Comparison of ENCODE assay signal across 9 cellular contexts in genomic region chr2:156380117-156380645, GRCh38. TPM values are rescaled to one million over a fixed set of nuclear protein-coding genes. Genes with fewer than 3 reads are reported as not detected.
DNase-seq lines count a peak whose midpoint lies in the region; ATAC-seq, FAIRE-seq and TF ChIP-seq lines count a peak whose summit lies in the region.
"Had no signal": no experiment of that assay in that cellular context is flagged by ENCODE, and none has a peak within 500 bp of the region (broad histone marks: within the 10 kb centered on the region; RNA-seq: fewer than 3 reads in every experiment).

No MANE protein-coding gene starts in this region.

- no peak overlapping the region for H3K4ac ChIP-seq in H1 (replicated peaks; ENCODE audit: insufficient read length, low read depth, low read length)

- no peak overlapping the region for H3K27ac ChIP-seq in H1 (ENCODE audit: low read depth, low read length)

- H2BK120ac ChIP-seq in H1 (replicated peaks; ENCODE audit: low read depth, low read length) = no peak overlapping the region

- H3K4me2 ChIP-seq in H1 (ENCODE audit: insufficient read depth in 1 of 2, low read depth in 2 of 2, low read length in 2 of 2) = no peak overlapping the region

- H4K5ac ChIP-seq in H1 (ENCODE audit: insufficient read length, low read depth, low read length) = no peak overlapping the region

- H3K14ac ChIP-seq in H1 (ENCODE audit: insufficient read length) = no peak overlapping the region

- no peak overlapping the region for H2AK5ac ChIP-seq in H1 (ENCODE audit: low read depth, low read length)

- H3K23me2 ChIP-seq in H1 (ENCODE audit: low read depth, low read length) = no peaks in the 10 kb centered on the region

- no peak for TF ChIP-seq CTCF in H1 (IDR thresholded peaks at IDR 0.05; ENCODE audit: control extremely low read depth in 1 of 3, insufficient read depth in 1 of 3, low read depth in 1 of 3, low read length in 3 of 3)

- H3K56ac ChIP-seq in H1 (replicated peaks; ENCODE audit: insufficient read length, low read depth, low read length) = no peak overlapping the region

- H3K27me3 ChIP-seq in H1 (replicated peaks in 1 of 4; ENCODE audit: control insufficient read depth in 3 of 4, extremely low read depth in 1 of 4, insufficient read depth in 3 of 4, low read length in 3 of 4) = no peaks in the 10 kb centered on the region

- no peak for TF ChIP-seq POLR2A in H1 (IDR thresholded peaks at IDR 0.05; ENCODE audit: control extremely low read depth in 1 of 2, low read depth in 2 of 2, low read length in 2 of 2)

- no peak overlapping the region for H3K23ac ChIP-seq in H1 (ENCODE audit: insufficient read length)

- no peak overlapping the region for H2BK12ac ChIP-seq in H1 (ENCODE audit: low read depth, low read length)

- peak overlapping the region; percentile 72; the same call in 1 of the 2 replicates for H2BK15ac ChIP-seq in H1 (ENCODE audit: low read length)

- H3K18ac ChIP-seq in H1 (ENCODE audit: extremely low read depth, low read length) = no peak overlapping the region

- no peak for TF ChIP-seq EP300 in H1 (IDR thresholded peaks at IDR 0.05; ENCODE audit: borderline replicate concordance in 1 of 2, low read depth in 2 of 2, low read length in 2 of 2)

- no peak for FAIRE-seq in H1 (lab: Jason Lieb, UNC)
- FAIRE-seq: bronchial epithelial cell had no signal

- peaks cover 4 to 7% of the 10 kb centered on the region in 2 experiments; a peak in 2 of 4 replicates for H3K9me3 ChIP-seq in H1 (ENCODE audit: insufficient read depth in 2 of 2, low read depth in 1 of 2, low read length in 1 of 2)

- H2AFZ ChIP-seq in H1 (ENCODE audit: low read length) = no peak overlapping the region

- TF ChIP-seq RAD21 in H1 (IDR thresholded peaks at IDR 0.05 in 1 of 2, conservative IDR thresholded peaks at IDR 0.05 in 1 of 2; ENCODE audit: low read depth in 2 of 2, low read length in 2 of 2) = no peak

- H3K79me2 ChIP-seq in H1 (ENCODE audit: control insufficient read depth in 1 of 2, insufficient read depth in 2 of 2, low read length in 2 of 2) = no peaks in the 10 kb centered on the region

- H2BK5ac ChIP-seq in H1 (ENCODE audit: low read depth, low read length) = no peak overlapping the region

- POLR2A ChIA-PET in H1 (lab: Charles Lee; ENCODE audit: partially characterized antibody) = no interaction called here

- CTCF ChIA-PET in H1 (lab: Charles Lee; ENCODE audit: partially characterized antibody) = interaction anchor here (1.0 kb wide), 1 partner anchor 45 kb away, joined by 3 read pairs; no protein-coding TSS in a partner anchor

- ATAC-seq in GM18858 (IDR thresholded peaks at IDR 0.05; ENCODE audit: unreplicated experiment) = peak; percentile 90
- peak; percentile 92 for ATAC-seq in GM21529 (IDR thresholded peaks at IDR 0.05; ENCODE audit: unreplicated experiment)
- ATAC-seq in HG03196 (IDR thresholded peaks at IDR 0.05; ENCODE audit: unreplicated experiment) = peak; percentile 96

- H3K79me1 ChIP-seq in H1 (ENCODE audit: low read depth, low read length) = no peaks in the 10 kb centered on the region

- H3K9ac ChIP-seq in H1 (replicated peaks in 1 of 4; ENCODE audit: extremely low read depth in 1 of 4, low read depth in 3 of 4, low read length in 3 of 4) = no peak overlapping the region

- peaks cover 0 to 3% (median 0%) of the 10 kb centered on the region in 4 experiments; a peak in 1 of 7 replicates for H3K4me1 ChIP-seq in H1 (replicated peaks in 1 of 4; ENCODE audit: control insufficient read depth in 3 of 4, insufficient read depth in 4 of 4, low read length in 3 of 4)

- 0 out of 2 replicates have a peak overlapping the region, but pooled peaks have one; percentile 18 for H2BK20ac ChIP-seq in H1 (ENCODE audit: low read length)

- H4K8ac ChIP-seq in H1 (ENCODE audit: extremely low read depth, insufficient read depth, low read length) = no peak overlapping the region

- no peak overlapping the region for H4K91ac ChIP-seq in H1 (replicated peaks; ENCODE audit: insufficient read length, low read length)

- H3K36me3 ChIP-seq in H1 (ENCODE audit: control insufficient read depth in 2 of 4, insufficient read depth in 4 of 4, low read length in 3 of 4) = no peaks in the 10 kb centered on the region

- no peak overlapping the region for H3K4me3 ChIP-seq in H1 (ENCODE audit: extremely low read depth in 1 of 4, insufficient read depth in 2 of 4, low read depth in 3 of 4, low read length in 4 of 4)

- H4K20me1 ChIP-seq in H1 (replicated peaks in 1 of 2; ENCODE audit: control insufficient read depth in 1 of 2, insufficient read depth in 2 of 2, low read length in 2 of 2) = no peaks in the 10 kb centered on the region

- DNase-seq in H1 (ENCODE audit: low read depth in 1 of 2, low spot score in 2 of 2) (no peak), T1000 (lab: John Stamatoyannopoulos, UW) (no peak), DMS53 (lab: John Stamatoyannopoulos, UW) (no peak), anterior cingulate cortex (lab: John Stamatoyannopoulos, UW) (no peak), NCI-H2029 treated with DMSO at 0.1 percent for 48 hours (lab: John Stamatoyannopoulos, UW) (no peak)

- 67% methylated on average over 1 of the region's 1 CpG; no CpG with 5 or more reads in 1 of the 2 experiments for WGBS in H1 (ENCODE audit: extremely low coverage in 1 of 2, insufficient coverage in 1 of 2, insufficient read length in 1 of 2, insufficient replicate concordance in 2 of 2, low coverage in 1 of 2, low lambda C conversion rate in 2 of 2, missing lambda C conversion rate in 1 of 2), 2 experiments

TF ChIP-seq in H1, 55 proteins besides CTCF, POLR2A, EP300 and RAD21 (continues in another document):
- TF ChIP-seq BRCA1 (IDR thresholded peaks at IDR 0.05; ENCODE audit: low read depth, low read length) = no peak
- no peak for TF ChIP-seq TEAD4 (IDR thresholded peaks at IDR 0.05; ENCODE audit: low read depth, low read length)
- TF ChIP-seq, protein P1, sequence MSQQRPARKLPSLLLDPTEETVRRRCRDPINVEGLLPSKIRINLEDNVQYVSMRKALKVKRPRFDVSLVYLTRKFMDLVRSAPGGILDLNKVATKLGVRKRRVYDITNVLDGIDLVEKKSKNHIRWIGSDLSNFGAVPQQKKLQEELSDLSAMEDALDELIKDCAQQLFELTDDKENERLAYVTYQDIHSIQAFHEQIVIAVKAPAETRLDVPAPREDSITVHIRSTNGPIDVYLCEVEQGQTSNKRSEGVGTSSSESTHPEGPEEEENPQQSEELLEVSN (IDR thresholded peaks at IDR 0.05) = no peak
- TF ChIP-seq SRF (IDR thresholded peaks at IDR 0.05; ENCODE audit: low read depth, low read length) = no peak
- TF ChIP-seq RNF2 (IDR thresholded peaks at IDR 0.05; ENCODE audit: borderline replicate concordance, low read depth, low read length, missing control alignments, poor library complexity, severe bottlenecking) = no peak

RNA-seq across cellular contexts. Expression of gene NR4A2, which starts 47.7 kb away (rescaled TPM):
- 1.4 and 1.7 TPM in 2 replicates for total RNA-seq in H1 (2021; fragmentation: NEBNext Ultra II Directional; extraction: Animal tissue kit (Norgen Biotek cat#: 25700))
- polyA plus RNA-seq in H1 (2011; rRNA removed) = 0.15 and 0.16 TPM in 2 replicates
- polyA plus RNA-seq in H1 (2011; cell fraction: cytosol; rRNA removed) = 0.08 TPM
- 0.40 TPM for polyA plus RNA-seq in H1 (2011; cell fraction: nucleus; rRNA removed)
- polyA plus RNA-seq in H1 (2012, experiment 1 of 2) = 0.23 to 0.47 TPM (median 0.24 TPM) in 4 replicates
- polyA plus RNA-seq in H1 (2012, experiment 2 of 2) = 0.09 TPM
- polyA plus RNA-seq in H1 (2013, experiment 1 of 2) = 1.7 TPM
- 1.5 TPM for polyA plus RNA-seq in H1 (2013, experiment 2 of 2)
- polyA minus RNA-seq in H1 (2011; rRNA and poly(A)+ RNA removed) = 0.22 TPM in 1 of 2 replicates, not detected in the other
- polyA minus RNA-seq in H1 (2011; cell fraction: cytosol; rRNA and poly(A)+ RNA removed) = not detected
- 1.3 TPM for polyA minus RNA-seq in H1 (2011; cell fraction: nucleus; rRNA and poly(A)+ RNA removed)

RNA-seq across cellular contexts. Expression of gene GPD2, which starts 56.0 kb away (rescaled TPM):
- 43.1 and 43.6 TPM in 2 replicates for total RNA-seq in H1 (2021; fragmentation: NEBNext Ultra II Directional; extraction: Animal tissue kit (Norgen Biotek cat#: 25700))
- polyA plus RNA-seq in H1 (2011; rRNA removed) = 6.2 and 8.4 TPM in 2 replicates
- 10.5 TPM for polyA plus RNA-seq in H1 (2011; cell fraction: cytosol; rRNA removed)
- 10.6 TPM for polyA plus RNA-seq in H1 (2011; cell fraction: nucleus; rRNA removed)
- polyA plus RNA-seq in H1 (2012, experiment 1 of 2) = 19.8 to 26.1 TPM (median 21.6 TPM) in 4 replicates
- polyA plus RNA-seq in H1 (2012, experiment 2 of 2) = 1.8 TPM
- polyA plus RNA-seq in H1 (2013, experiment 1 of 2) = 39.9 TPM
- polyA plus RNA-seq in H1 (2013, experiment 2 of 2) = 40.4 TPM
- 65.2 and 108 TPM in 2 replicates for polyA minus RNA-seq in H1 (2011; rRNA and poly(A)+ RNA removed)
- 27.5 TPM for polyA minus RNA-seq in H1 (2011; cell fraction: cytosol; rRNA and poly(A)+ RNA removed)
- 26.4 TPM for polyA minus RNA-seq in H1 (2011; cell fraction: nucleus; rRNA and poly(A)+ RNA removed)
